ENCODE assay signal across 10 cellular contexts in the genomic region with DNA sequence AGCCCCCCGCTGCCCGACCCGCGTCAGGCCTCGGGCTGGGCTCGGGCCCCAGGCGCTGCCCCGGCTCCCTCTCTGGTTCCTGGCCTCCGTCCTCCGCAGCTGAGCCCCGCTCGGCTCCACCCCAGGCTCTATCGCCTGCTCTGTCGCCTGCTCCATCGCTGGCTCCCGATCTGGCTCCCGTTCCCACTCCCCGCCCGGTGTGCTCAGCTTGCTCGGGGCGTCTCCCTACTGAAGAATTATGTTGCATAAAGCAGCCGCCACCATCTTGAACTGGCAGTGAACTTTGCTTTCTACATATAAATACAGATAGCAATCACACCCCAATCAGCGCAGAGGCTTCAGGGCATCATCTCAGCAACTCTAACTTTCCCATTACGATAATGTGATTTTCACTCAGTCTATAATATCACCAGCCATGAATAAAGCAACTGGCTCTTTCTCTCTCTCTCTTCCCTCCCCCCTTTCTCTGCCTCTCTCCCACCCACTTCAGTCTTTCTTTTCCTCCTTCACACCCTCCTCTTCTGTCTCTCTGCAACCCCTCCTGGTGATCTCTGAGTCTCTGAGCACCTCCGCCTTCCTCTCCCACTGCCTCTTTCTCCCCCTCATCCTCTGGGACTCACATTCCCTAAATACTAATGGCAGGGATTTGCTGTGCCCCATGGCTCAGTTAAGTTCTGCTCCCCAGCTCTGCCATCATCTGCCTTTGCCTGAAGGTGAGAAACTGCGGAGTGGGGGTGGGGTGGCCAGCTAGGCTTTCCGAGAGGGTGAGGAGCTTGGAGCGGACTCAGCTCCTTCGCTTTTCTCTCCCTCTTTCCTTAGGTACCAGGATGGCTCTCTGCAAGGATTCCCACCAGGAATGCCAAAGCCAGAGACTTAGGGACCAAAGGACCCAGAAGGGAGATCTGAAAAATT. TPM values are rescaled to one million over a fixed set of nuclear protein-coding genes. Genes with fewer than 3 reads are reported as not detected.
A peak's percentile ranks its signal among the peaks of the same experiment; 100 is the strongest.
DNase-seq lines count a peak whose midpoint lies in the region; ATAC-seq and TF ChIP-seq lines count a peak whose summit lies in the region.
"Had no signal": no experiment of that assay in that cellular context is flagged by ENCODE, and none has a peak within 500 bp of the region (broad histone marks: within the 10 kb centered on the region; RNA-seq: fewer than 3 reads in every experiment).

No MANE protein-coding gene starts in this region.

- peaks cover 31% of the 10 kb centered on the region for H3K27me3 Mint-ChIP-seq in MCF 10A (ENCODE audit: insufficient read depth, unreplicated experiment)
- H3K27me3 Mint-ChIP-seq in naive thymus-derived CD4-positive, alpha-beta T cell = peaks cover 52 to 84% (median 65%) of the 10 kb centered on the region in 5 donors

- H3K36me3 ChIP-seq in naive thymus-derived CD4-positive, alpha-beta T cell (ENCODE audit: control insufficient read depth in 2 of 3, insufficient read depth in 3 of 3, low read length in 3 of 3) = no peaks in the 10 kb centered on the region
- no peaks in the 10 kb centered on the region for H3K36me3 ChIP-seq in uterus
- H3K36me3 ChIP-seq: BLaER1 treated with 17β-estradiol and CSF1 and Interleukin-3, amounts not matched to agents 10 nM and 100 nM; MG63 had no signal

- POLR2A ChIA-PET in MCF 10A (lab: Yijun Ruan, JAX) = no interaction called here
- POLR2A ChIA-PET in naive thymus-derived CD4-positive, alpha-beta T cell (lab: Charles Lee) = no interaction called here

- peaks cover 14% of the 10 kb centered on the region for H3K4me1 Mint-ChIP-seq in MCF 10A (ENCODE audit: insufficient read depth, unreplicated experiment)
- H3K4me1 Mint-ChIP-seq in naive thymus-derived CD4-positive, alpha-beta T cell = peaks cover 7 to 16% (median 11%) of the 10 kb centered on the region in 7 donors

- no peak overlapping the region for H3K4me3 Mint-ChIP-seq in MCF 10A (ENCODE audit: unreplicated experiment)
- peak overlapping the region; percentile 53 to 85 (median 78) for H3K4me3 Mint-ChIP-seq in naive thymus-derived CD4-positive, alpha-beta T cell

- no peak overlapping the region for H3K27ac Mint-ChIP-seq in MCF 10A (ENCODE audit: low read depth, unreplicated experiment)
- no peak overlapping the region for H3K27ac Mint-ChIP-seq in naive thymus-derived CD4-positive, alpha-beta T cell

- H3K27me3 ChIP-seq in dorsolateral prefrontal cortex (peaks cover 0 to 14% (median 0%) of the 10 kb centered on the region in 45 donors), uterus (no peaks in the 10 kb centered on the region)
- H3K27me3 ChIP-seq in naive thymus-derived CD4-positive, alpha-beta T cell (ENCODE audit: control insufficient read depth in 2 of 2, insufficient read depth in 2 of 2, low read length in 2 of 2) = peaks cover 2 to 4% of the 10 kb centered on the region in 2 donors

- intact Hi-C loops in MCF 10A (cut with micrococcal nuclease) = no loop called here
- intact Hi-C loops in dorsolateral prefrontal cortex (cut with DNase I) = no loop called here
- intact Hi-C loops in naive thymus-derived CD4-positive, alpha-beta T cell (cut with micrococcal nuclease) = no loop called here
- intact Hi-C loops in uterus (cut with DNase I; ENCODE audit: low total_unique reads) = no loop called here

- no peaks in the 10 kb centered on the region for H3K9me3 ChIP-seq in naive thymus-derived CD4-positive, alpha-beta T cell (ENCODE audit: control insufficient read depth in 2 of 3, low read length in 3 of 3)
- H3K9me3 ChIP-seq in uterus = no peaks in the 10 kb centered on the region
- H3K9me3 ChIP-seq: BLaER1 treated with 17β-estradiol and CSF1 and Interleukin-3, amounts not matched to agents 10 nM and 100 nM; MG63 had no signal

- H3K36me3 Mint-ChIP-seq in MCF 10A (ENCODE audit: insufficient read depth, unreplicated experiment) = no peaks in the 10 kb centered on the region
- peaks cover 0 to 7% (median 0%) of the 10 kb centered on the region in 5 donors for H3K36me3 Mint-ChIP-seq in naive thymus-derived CD4-positive, alpha-beta T cell

- peak; percentile 18 for ATAC-seq in naive thymus-derived CD4-positive, alpha-beta T cell
- ATAC-seq in HG03457 (IDR thresholded peaks at IDR 0.05; ENCODE audit: unreplicated experiment) (no peak), HG02884 (IDR thresholded peaks at IDR 0.05; ENCODE audit: unreplicated experiment) (no peak)

- DNase-seq in T47D (ENCODE audit: low read depth in 1 of 2, low spot score in 1 of 2) (peak; percentile 49 to 50), MCF 10A (ENCODE audit: unreplicated experiment) (no peak), dorsolateral prefrontal cortex (peak in 7 of 10 donors; percentile 51 to 74 (median 65)), uterus (no peak), NCI-H345 treated with DMSO at 0.1 percent for 48 hours (lab: John Stamatoyannopoulos, UW; ENCODE audit: unreplicated experiment) (no peak)
- DNase-seq in naive thymus-derived CD4-positive, alpha-beta T cell = no peak
- DNase-seq: MG63 had no signal

- no peaks in the 10 kb centered on the region for H3K9me3 Mint-ChIP-seq in MCF 10A (ENCODE audit: unreplicated experiment)
- no peaks in the 10 kb centered on the region for H3K9me3 Mint-ChIP-seq in naive thymus-derived CD4-positive, alpha-beta T cell

- no TSS peak for BruUV-seq in MCF 10A (replicated peaks; lab: Mats Ljungman, UMichigan)

- H3K27ac ChIP-seq in dorsolateral prefrontal cortex (peak overlapping the region in 55 of 59 donors; percentile 1 to 86 (median 68)), uterus (no peak overlapping the region)
- no peak overlapping the region for H3K27ac ChIP-seq in naive thymus-derived CD4-positive, alpha-beta T cell (ENCODE audit: low read depth, low read length)
- H3K27ac ChIP-seq: BLaER1 treated with 17β-estradiol and CSF1 and Interleukin-3, amounts not matched to agents 10 nM and 100 nM had no signal

- CTCF ChIA-PET in MCF 10A (lab: Yijun Ruan, JAX) = interaction anchor here (2.2 kb wide), 1 partner anchor 133 kb away, joined by 6 read pairs; no protein-coding TSS in a partner anchor
- CTCF ChIA-PET in naive thymus-derived CD4-positive, alpha-beta T cell (lab: Charles Lee) = interaction anchor here (0.6 to 0.7 kb wide), 2 partner anchors 56 to 227 kb away, joined by 3 read pairs; no protein-coding TSS in a partner anchor

- H3K4me3 ChIP-seq in dorsolateral prefrontal cortex (peak overlapping the region in 55 of 59 donors; percentile 9 to 60 (median 40)), uterus (peak overlapping the region; percentile 3 to 11)
- H3K4me3 ChIP-seq in naive thymus-derived CD4-positive, alpha-beta T cell (ENCODE audit: low read length) = peak overlapping the region; percentile 24
- H3K4me3 ChIP-seq: BLaER1 treated with 17β-estradiol and CSF1 and Interleukin-3, amounts not matched to agents 10 nM and 100 nM; MG63 had no signal

- in situ Hi-C loops in T47D (cut with HindIII; ENCODE audit: low pct_unique_long_range_greater_than_20kb, low sequenced_read_pairs) = no loop called here

- TF ChIP-seq POLR2A in uterus (IDR thresholded peaks at IDR 0.05) = no peak

- H3K4me1 ChIP-seq in naive thymus-derived CD4-positive, alpha-beta T cell (ENCODE audit: control insufficient read depth in 2 of 2, insufficient read depth in 2 of 2, low read length in 2 of 2) = no peaks in the 10 kb centered on the region
- H3K4me1 ChIP-seq in uterus = peaks cover 0 to 2% of the 10 kb centered on the region in 2 donors
- H3K4me1 ChIP-seq: BLaER1 treated with 17β-estradiol and CSF1 and Interleukin-3, amounts not matched to agents 10 nM and 100 nM had no signal

- TF ChIP-seq CTCF in MCF 10A (IDR thresholded peaks at IDR 0.05; ENCODE audit: unreplicated experiment) (no peak), dorsolateral prefrontal cortex (IDR thresholded peaks at IDR 0.05 in 54 of 56, conservative IDR thresholded peaks at IDR 0.05 in 2 of 56; ENCODE audit: low read depth in 1 of 56, partially characterized antibody in 56 of 56) (no peak), uterus (IDR thresholded peaks at IDR 0.05) (no peak)

RNA-seq across cellular contexts. Expression of a gene that starts 43.2 kb away (rescaled TPM):
- total RNA-seq in MCF 10A (2022) (19.4 and 25.2 TPM in 2 replicates), dorsolateral prefrontal cortex (100 to 1,000 TPM in 2 of 120 experiments, 10 to 100 TPM in 118; 37.4 to 117 (median 71.0) TPM), uterus (10 to 100 TPM; 12.6 to 26.5 (median 20.7) TPM)
- 10 to 100 TPM; 14.7 to 26.1 (median 17.6) TPM for total RNA-seq in naive thymus-derived CD4-positive, alpha-beta T cell
- 10 to 100 TPM; 12.8 to 16.1 TPM for polyA plus RNA-seq in naive thymus-derived CD4-positive, alpha-beta T cell

Comparison
In these comparisons a context has a peak if more than half of its experiments do, and no peak if none do; other contexts are left out.
1. DNase-seq: peak in T47D (2 of 2) and dorsolateral prefrontal cortex (7 of 10); none in MCF 10A (single experiment), naive thymus-derived CD4-positive, alpha-beta T cell (0 of 9), uterus (0 of 2) and NCI-H345 treated with DMSO at 0.1 percent for 48 hours (single experiment).
2. H3K27ac ChIP-seq: peak in dorsolateral prefrontal cortex (55 of 59); none in naive thymus-derived CD4-positive, alpha-beta T cell (single experiment) and uterus (0 of 2).
3. Peak in every context shown above with its lines, with median percentiles within 50 percentile points of each other: H3K4me3 ChIP-seq.